In the genomic region with DNA sequence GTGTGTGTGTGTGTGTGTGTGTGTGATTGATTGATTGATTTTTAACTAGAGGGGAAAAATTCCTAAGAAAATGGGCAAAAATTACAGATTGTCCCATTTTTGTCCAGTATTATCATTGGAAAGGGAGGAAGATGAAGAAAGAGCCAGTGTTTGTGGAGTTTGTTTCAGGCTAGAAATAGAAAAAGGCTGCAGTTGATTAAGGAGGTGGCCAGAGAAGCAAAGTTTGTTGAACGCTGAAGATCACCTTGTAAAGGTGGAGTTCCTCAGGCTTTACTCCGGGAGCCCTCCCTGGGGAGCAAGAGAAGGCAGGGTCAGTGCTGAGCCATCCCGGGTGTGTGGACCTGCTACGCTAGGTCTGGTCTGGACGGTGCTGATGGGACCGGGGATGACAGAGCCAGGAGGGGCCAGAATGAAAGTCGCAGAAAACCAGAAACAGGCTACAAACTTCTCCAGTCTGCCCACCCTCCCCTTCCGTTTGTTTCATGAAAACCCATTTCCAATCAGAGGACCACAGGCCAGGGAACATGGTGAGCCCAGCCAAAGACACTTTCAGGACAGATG, we compare ENCODE assay signal across 14 cellular contexts.
"Had no signal": no experiment of that assay in that cellular context is flagged by ENCODE, and none has a peak within 500 bp of the region (broad histone marks: within the 10 kb centered on the region; RNA-seq: fewer than 3 reads in every experiment).

No MANE protein-coding gene starts in this region.

- H3K4me3 Mint-ChIP-seq: activated naive CD4-positive, alpha-beta T cell treated with anti-CD3 and anti-CD28 coated beads for 36 hours; neural crest cell; stimulated activated effector memory CD8-positive, alpha-beta T cell treated with anti-CD3 and anti-CD28 coated beads, Interleukin-12 subunit alpha, Interleukin-12 subunit beta, amount 100 ng/mL, for 72 hours had no signal

- DNase-seq: activated CD4-positive, alpha-beta T cell treated with anti-CD3 and anti-CD28 coated beads for 1 hour; activated CD4-positive, alpha-beta T cell treated with anti-CD3 and anti-CD28 coated beads, Interleukin-2, amount 50 U/mL, for 48 hours; activated naive CD4-positive, alpha-beta T cell treated with anti-CD3 and anti-CD28 coated beads for 36 hours; hippocampal formation; mammary epithelial cell; mucosa of descending colon; small intestine; upper lobe of right lung had no signal

- ATAC-seq: stimulated activated effector memory CD8-positive, alpha-beta T cell treated with anti-CD3 and anti-CD28 coated beads, Interleukin-12 subunit alpha, Interleukin-12 subunit beta, amount 100 ng/mL, for 72 hours; upper lobe of right lung had no signal

- H3K9ac ChIP-seq: parathyroid adenoma had no signal

- H3K36me3 ChIP-seq: cardiac muscle cell, right atrium auricular region, upper lobe of right lung had no signal

- H3K79me2 ChIP-seq: parathyroid adenoma had no signal

- H3K27ac ChIP-seq: cardiac muscle cell, epithelial cell of prostate, parathyroid adenoma, right atrium auricular region, upper lobe of right lung had no signal

- H3K27ac Mint-ChIP-seq: activated naive CD4-positive, alpha-beta T cell treated with anti-CD3 and anti-CD28 coated beads for 36 hours; stimulated activated effector memory CD8-positive, alpha-beta T cell treated with anti-CD3 and anti-CD28 coated beads, Interleukin-12 subunit alpha, Interleukin-12 subunit beta, amount 100 ng/mL, for 72 hours had no signal

- H3K4me3 ChIP-seq: mucosa of descending colon, right atrium auricular region had no signal

- H3K9me3 Mint-ChIP-seq: activated naive CD4-positive, alpha-beta T cell treated with anti-CD3 and anti-CD28 coated beads for 36 hours; neural crest cell; stimulated activated effector memory CD8-positive, alpha-beta T cell treated with anti-CD3 and anti-CD28 coated beads, Interleukin-12 subunit alpha, Interleukin-12 subunit beta, amount 100 ng/mL, for 72 hours had no signal

- FAIRE-seq: small intestine had no signal

- H3K36me3 Mint-ChIP-seq: stimulated activated effector memory CD8-positive, alpha-beta T cell treated with anti-CD3 and anti-CD28 coated beads, Interleukin-12 subunit alpha, Interleukin-12 subunit beta, amount 100 ng/mL, for 72 hours had no signal

- H3K4me1 Mint-ChIP-seq: neural crest cell; stimulated activated effector memory CD8-positive, alpha-beta T cell treated with anti-CD3 and anti-CD28 coated beads, Interleukin-12 subunit alpha, Interleukin-12 subunit beta, amount 100 ng/mL, for 72 hours had no signal

- H3K4me1 ChIP-seq: parathyroid adenoma, right atrium auricular region had no signal

- H3K9me3 ChIP-seq: mucosa of descending colon, right atrium auricular region, upper lobe of right lung had no signal

- H2AFZ ChIP-seq: parathyroid adenoma had no signal
